Comparison of ENCODE assay signal across 15 cellular contexts in genomic region chr5:66993448-66993847, GRCh38.
A peak's percentile ranks its signal among the peaks of the same experiment; 100 is the strongest.
DNase-seq lines count a peak whose midpoint lies in the region; ATAC-seq and TF ChIP-seq lines count a peak whose summit lies in the region.
"Had no signal": no experiment of that assay in that cellular context is flagged by ENCODE, and none has a peak within 500 bp of the region (broad histone marks: within the 10 kb centered on the region; RNA-seq: fewer than 3 reads in every experiment).

No MANE protein-coding gene starts in this region.

- no peak overlapping the region for H3K4me3 Mint-ChIP-seq in mesothelial cell of epicardium

- H3K9ac ChIP-seq in parathyroid adenoma, result no peak overlapping the region
- H3K9ac ChIP-seq: BLaER1 had no signal

- no peaks in the 10 kb centered on the region for H3K9me3 Mint-ChIP-seq in mesothelial cell of epicardium

- H3K36me3 ChIP-seq in parathyroid adenoma (ENCODE audit: control insufficient read depth, insufficient read depth, low read length), result no peaks in the 10 kb centered on the region
- H3K36me3 ChIP-seq: BLaER1 had no signal

- H3K27ac ChIP-seq in epithelial cell of prostate, result peak overlapping the region; percentile 24
- H3K27ac ChIP-seq in parathyroid adenoma, result peak overlapping the region; percentile 26
- H3K27ac ChIP-seq: BLaER1, RWPE1 had no signal

- no peak overlapping the region for H2AFZ ChIP-seq in parathyroid adenoma

- ATAC-seq in GM18517 (IDR thresholded peaks at IDR 0.05; ENCODE audit: unreplicated experiment), result no peak

- no peak for TF ChIP-seq CTCF in parathyroid adenoma (IDR thresholded peaks at IDR 0.05)
- TF ChIP-seq CTCF in mesothelial cell of epicardium (IDR thresholded peaks at IDR 0.05; ENCODE audit: unreplicated experiment), result no peak

- no peaks in the 10 kb centered on the region for H3K36me3 Mint-ChIP-seq in mesothelial cell of epicardium

- H3K4me3 ChIP-seq in parathyroid adenoma (ENCODE audit: low read depth, low read length), result no peak overlapping the region
- H3K4me3 ChIP-seq: BLaER1 had no signal

- peaks cover 27% of the 10 kb centered on the region for H3K79me2 ChIP-seq in parathyroid adenoma

- H3K27me3 Mint-ChIP-seq in mesothelial cell of epicardium (ENCODE audit: low read depth), result no peaks in the 10 kb centered on the region

- DNase-seq in DMS53 (lab: John Stamatoyannopoulos, UW) (peak; percentile 39), NCI-H69 (lab: John Stamatoyannopoulos, UW) (peak; percentile 16), epithelial cell of prostate (ENCODE audit: low read depth, low spot score) (no peak), C1 segment of cervical spinal cord (lab: John Stamatoyannopoulos, UW) (no peak), mesothelial cell of epicardium (ENCODE audit: low spot score in 2 of 2, unreplicated experiment in 2 of 2) (no peak)
- DNase-seq: DMS79 treated with DMSO at 0.1 percent for 48 hours, H7, KG1, NCI-H1092, NCI-H2171 treated with DMSO at 0.1 percent for 48 hours, OCI-M1 had no signal

- H3K4me1 ChIP-seq in parathyroid adenoma, result peaks cover 18% of the 10 kb centered on the region

- no peak overlapping the region for H3K4me2 ChIP-seq in parathyroid adenoma (ENCODE audit: low read length)
- H3K4me2 ChIP-seq: BLaER1 had no signal

- H3K27me3 ChIP-seq in parathyroid adenoma (ENCODE audit: control insufficient read depth, insufficient read depth, low read length), result no peaks in the 10 kb centered on the region
- H3K27me3 ChIP-seq: BLaER1 had no signal

- H3K4me1 Mint-ChIP-seq in mesothelial cell of epicardium, result peaks cover 14% of the 10 kb centered on the region

- H3K9me3 ChIP-seq in parathyroid adenoma (ENCODE audit: control insufficient read depth, low read length), result no peaks in the 10 kb centered on the region
- H3K9me3 ChIP-seq: BLaER1 had no signal

- H3K27ac Mint-ChIP-seq in mesothelial cell of epicardium, result no peak overlapping the region

Comparison
In these comparisons a context has a peak if more than half of its experiments do, and no peak if none do; other contexts are left out.
1. DNase-seq: peak in DMS53 (single experiment) and NCI-H69 (single experiment); none in epithelial cell of prostate (single experiment), C1 segment of cervical spinal cord (0 of 14) and mesothelial cell of epicardium (0 of 2).